Comparison of ENCODE assay signal across 3 cellular contexts in the genomic region with DNA sequence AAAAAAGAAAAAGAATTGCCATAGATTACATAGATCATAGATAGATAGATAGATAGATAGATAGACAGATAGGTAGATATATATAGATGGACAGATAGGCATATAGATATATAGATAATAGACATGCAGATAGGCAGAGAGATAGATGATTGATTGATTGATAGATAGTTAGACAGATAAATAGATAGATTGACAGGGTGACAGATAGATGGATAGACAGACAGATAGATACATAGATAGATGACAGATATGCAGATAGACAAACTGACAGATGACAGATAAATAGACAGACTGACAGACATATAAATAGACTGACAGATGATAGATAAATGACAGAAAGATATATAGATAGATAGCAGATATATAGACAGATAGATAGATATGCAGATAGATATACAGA.
"Had no signal": no experiment of that assay in that cellular context is flagged by ENCODE, and none has a peak within 500 bp of the region (broad histone marks: within the 10 kb centered on the region; RNA-seq: fewer than 3 reads in every experiment).

No MANE protein-coding gene starts in this region.

- DNase-seq: GDM1, GF-D8 had no signal

- H3K4me3 ChIP-seq: GM12878 had no signal

- ATAC-seq: GM12878 had no signal
